1 cellular context compared by ENCODE assay signal in the genomic region with DNA sequence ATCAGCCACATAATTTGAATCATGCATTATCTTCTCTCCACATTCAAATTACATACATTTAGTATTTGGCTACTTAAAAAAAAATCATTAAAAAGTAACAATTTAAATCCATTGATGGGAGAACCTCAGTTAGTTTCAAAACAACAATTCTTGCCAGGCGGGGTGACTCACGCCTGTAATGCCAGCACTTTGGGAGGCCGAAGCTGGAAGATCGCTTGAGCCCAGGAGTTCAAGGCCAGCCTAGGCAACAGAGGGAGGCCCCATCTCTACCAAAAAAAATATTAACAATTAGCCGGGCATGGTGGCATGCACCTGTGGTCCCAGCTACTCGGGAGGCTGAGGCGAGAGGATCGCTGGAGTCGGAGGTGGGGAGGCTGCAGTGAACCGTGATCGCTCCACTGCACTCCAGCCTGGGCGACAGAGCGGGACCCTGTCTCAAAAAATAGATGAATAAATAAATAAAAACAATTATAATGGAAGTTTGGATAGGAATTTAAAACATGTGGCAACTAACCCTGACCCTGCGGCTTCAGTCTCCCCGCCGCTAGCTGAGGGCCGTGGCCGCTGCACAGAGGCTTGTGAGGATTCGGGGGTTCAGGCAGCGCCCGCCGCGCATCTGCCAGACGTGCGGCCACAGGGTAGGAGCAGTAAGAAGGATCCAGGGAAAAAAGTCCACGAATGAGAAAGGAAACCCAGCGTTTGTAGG.
TF ChIP-seq lines count a peak whose summit lies in the region.

No MANE protein-coding gene starts in this region.

TF ChIP-seq in WTC11, 78 proteins besides CTCF, POLR2A, EP300 and RAD21 (continued from another document):
- TF ChIP-seq, protein P1, sequence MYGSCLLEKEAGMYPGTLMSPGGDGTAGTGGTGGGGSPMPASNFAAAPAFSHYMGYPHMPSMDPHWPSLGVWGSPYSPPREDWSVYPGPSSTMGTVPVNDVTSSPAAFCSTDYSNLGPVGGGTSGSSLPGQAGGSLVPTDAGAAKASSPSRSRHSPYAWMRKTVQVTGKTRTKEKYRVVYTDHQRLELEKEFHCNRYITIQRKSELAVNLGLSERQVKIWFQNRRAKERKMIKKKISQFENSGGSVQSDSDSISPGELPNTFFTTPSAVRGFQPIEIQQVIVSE (CRISPR knock-in tag; IDR thresholded peaks at IDR 0.05; ENCODE audit: borderline replicate concordance): no peak
- TF ChIP-seq PREB (CRISPR knock-in tag; IDR thresholded peaks at IDR 0.05; ENCODE audit: borderline replicate concordance) (no peak), TCF7 (CRISPR knock-in tag; IDR thresholded peaks at IDR 0.05; ENCODE audit: low read depth) (no peak), ZNF512 (CRISPR knock-in tag; IDR thresholded peaks at IDR 0.05; ENCODE audit: borderline replicate concordance) (no peak), SMAD4 (CRISPR knock-in tag; IDR thresholded peaks at IDR 0.05) (no peak), E2F4 (CRISPR knock-in tag; IDR thresholded peaks at IDR 0.05; ENCODE audit: borderline replicate concordance, low read depth) (no peak), MYBL2 (CRISPR knock-in tag; IDR thresholded peaks at IDR 0.05) (no peak), NR1H2 (CRISPR knock-in tag; IDR thresholded peaks at IDR 0.05) (no peak), NR3C1 (CRISPR knock-in tag; conservative IDR thresholded peaks at IDR 0.05; ENCODE audit: low read depth) (no peak), ESRRA (CRISPR knock-in tag; IDR thresholded peaks at IDR 0.05; ENCODE audit: borderline replicate concordance) (no peak)
